Comparison of ENCODE assay signal across 8 cellular contexts in the genomic region with DNA sequence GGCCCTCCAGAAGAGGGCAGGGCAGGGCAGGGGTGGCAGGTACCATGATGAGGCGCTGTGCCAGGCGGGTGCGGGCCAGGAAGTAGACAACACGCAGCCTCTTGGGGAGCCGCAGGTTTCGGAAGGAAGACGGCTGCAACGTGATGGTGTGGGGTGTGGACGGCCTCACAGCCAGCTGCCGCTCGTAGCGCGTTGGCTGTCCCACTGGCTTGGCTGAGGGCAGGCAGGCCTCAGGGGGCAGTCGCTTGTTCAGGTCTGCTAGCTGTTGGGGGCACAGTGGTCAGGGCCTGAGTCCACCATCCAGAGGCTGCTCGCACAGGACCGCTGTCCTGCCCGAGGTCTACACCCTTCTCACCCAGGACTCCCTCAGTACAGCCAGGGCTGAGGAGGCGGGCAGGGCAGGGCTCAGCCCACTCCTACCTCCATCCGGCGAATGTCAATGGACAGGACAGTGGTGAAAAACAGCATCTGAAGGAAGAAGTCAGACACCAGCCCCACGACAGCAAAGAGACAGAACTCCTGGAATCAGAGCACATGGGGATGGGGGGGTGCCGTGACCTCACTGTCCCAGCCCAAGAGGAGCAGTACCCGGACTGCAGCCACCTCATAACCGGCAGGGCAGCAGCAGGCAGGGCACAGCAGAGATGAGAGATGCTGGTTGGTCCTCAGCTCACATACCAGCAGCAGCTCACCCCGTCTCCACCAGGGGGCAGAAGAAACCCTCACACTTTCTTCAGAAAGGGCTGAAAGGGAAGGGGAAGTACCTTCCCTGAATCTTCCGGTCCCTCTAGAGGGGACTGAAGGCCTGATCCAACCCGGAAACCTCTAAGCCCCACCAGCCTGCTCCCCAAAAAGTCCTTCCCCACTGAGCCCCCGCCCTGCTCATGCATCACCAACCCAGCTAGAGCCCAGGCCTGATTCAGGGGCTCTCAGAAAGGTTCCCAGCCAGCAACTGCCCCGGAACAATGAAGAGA. TPM values are rescaled to one million over a fixed set of nuclear protein-coding genes. Genes with fewer than 3 reads are reported as not detected.
DNase-seq lines count a peak whose midpoint lies in the region; ATAC-seq and TF ChIP-seq lines count a peak whose summit lies in the region.

No MANE protein-coding gene starts in this region.

- TF ChIP-seq CTCF in foreskin fibroblast (IDR thresholded peaks at IDR 0.05; ENCODE audit: low read depth, low read length): peak; percentile 94

- H3K4me1 Mint-ChIP-seq in IgD-negative memory B cell: peaks cover 7 to 15% (median 15%) of the 10 kb centered on the region in 3 donors

- H2BK120ac ChIP-seq in neuronal stem cell (ENCODE audit: low read depth, low read length): no peak overlapping the region

- peak overlapping the region; percentile 68 for H3K23ac ChIP-seq in neuronal stem cell (ENCODE audit: low read depth, low read length, poor library complexity)

- H3K9me3 ChIP-seq in neuronal stem cell (replicated peaks in 1 of 2; ENCODE audit: control insufficient read depth in 2 of 2, insufficient read depth in 1 of 2, low read depth in 1 of 2, low read length in 2 of 2): peaks cover 0 to 6% of the 10 kb centered on the region in 2 donors
- no peaks in the 10 kb centered on the region for H3K9me3 ChIP-seq in stomach smooth muscle (ENCODE audit: control insufficient read depth in 2 of 2, low read length in 2 of 2)

- no peak overlapping the region for H2BK15ac ChIP-seq in neuronal stem cell (ENCODE audit: low read length)

- H3K36me3 ChIP-seq in neuronal stem cell (replicated peaks in 1 of 2; ENCODE audit: control insufficient read depth in 2 of 2, insufficient read depth in 2 of 2, low read length in 2 of 2) (peaks cover 51 to 74% of the 10 kb centered on the region in 2 donors), stomach smooth muscle (ENCODE audit: control insufficient read depth in 2 of 2, insufficient read depth in 2 of 2, low read length in 2 of 2) (peaks cover 28 to 33% of the 10 kb centered on the region in 2 donors)

- peak overlapping the region; percentile 81 for H3K4ac ChIP-seq in neuronal stem cell (ENCODE audit: low read length)

- H3K27me3 Mint-ChIP-seq in IgD-negative memory B cell: no peaks in the 10 kb centered on the region

- H3K4me2 ChIP-seq in neuronal stem cell (ENCODE audit: insufficient read depth, low read length, poor library complexity, severe bottlenecking): no peak overlapping the region

- no CpG with 5 or more reads among the region's 29 CpGs for WGBS in neuronal stem cell (ENCODE audit: extremely low coverage in 2 of 2, insufficient read length in 2 of 2, insufficient replicate concordance in 1 of 2), 2 donors

- H3K4me3 Mint-ChIP-seq in IgD-negative memory B cell: peak overlapping the region; percentile 27 to 94 (median 76)

- peak overlapping the region; percentile 26 for H2BK5ac ChIP-seq in neuronal stem cell (ENCODE audit: low read length)

- H4K8ac ChIP-seq in neuronal stem cell (ENCODE audit: low read depth, low read length): no peak overlapping the region

- peak overlapping the region; percentile 82 for H2AFZ ChIP-seq in neuronal stem cell (ENCODE audit: low read length)

- H3K14ac ChIP-seq in neuronal stem cell (ENCODE audit: low read length): no peak overlapping the region

- H2BK12ac ChIP-seq in neuronal stem cell (ENCODE audit: low read length): peak overlapping the region; percentile 14

- H3K27ac Mint-ChIP-seq in IgD-negative memory B cell: peak overlapping the region; percentile 86 to 99 (median 97)

- H3K9me3 Mint-ChIP-seq in IgD-negative memory B cell: no peaks in the 10 kb centered on the region

- peak overlapping the region; percentile 67 for H3K18ac ChIP-seq in neuronal stem cell (ENCODE audit: low read length)

- H3K27me3 ChIP-seq in neuronal stem cell (ENCODE audit: control insufficient read depth in 3 of 3, insufficient read depth in 3 of 3, low read depth in 1 of 3, low read length in 3 of 3): no peaks in the 10 kb centered on the region
- no peaks in the 10 kb centered on the region for H3K27me3 ChIP-seq in stomach smooth muscle (ENCODE audit: control insufficient read depth in 1 of 2, insufficient read depth in 2 of 2, low read length in 2 of 2)

- no peak overlapping the region for H4K91ac ChIP-seq in neuronal stem cell (ENCODE audit: low read depth, low read length, poor library complexity)

- H3K79me1 ChIP-seq in neuronal stem cell (ENCODE audit: low read depth, low read length): peaks cover 12% of the 10 kb centered on the region

- peak; percentile 96 for DNase-seq in COLO829 (ENCODE audit: low spot score)
- DNase-seq in RPMI8226: peak; percentile 91
- DNase-seq in activated T-helper 9 cell treated with anti-CD3 and anti-CD28 coated beads, Interleukin-2, amount 50 U/mL, for 16 hours (ENCODE audit: low read depth): peak; percentile 75
- peak; percentile 84 to 94 for DNase-seq in foreskin fibroblast
- peak; percentile 89 for DNase-seq in neuronal stem cell (ENCODE audit: low spot score)

- H3K4me1 ChIP-seq in neuronal stem cell (ENCODE audit: control insufficient read depth in 2 of 2, insufficient read depth in 1 of 2, low read depth in 1 of 2, low read length in 2 of 2): peaks cover 2 to 3% of the 10 kb centered on the region in 2 donors
- peaks cover 12% of the 10 kb centered on the region for H3K4me1 ChIP-seq in stomach smooth muscle (ENCODE audit: control insufficient read depth, insufficient read depth, low read length)

- peak; percentile 60 for ATAC-seq in GM21367 (IDR thresholded peaks at IDR 0.05; ENCODE audit: unreplicated experiment)

- H3K36me3 Mint-ChIP-seq in IgD-negative memory B cell: peaks cover 3% of the 10 kb centered on the region

- peak overlapping the region; percentile 30 for H2AK5ac ChIP-seq in neuronal stem cell (ENCODE audit: low read depth, low read length)

- no peak overlapping the region for H3K4me3 ChIP-seq in foreskin fibroblast (ENCODE audit: low read depth in 1 of 2, low read length in 2 of 2)
- H3K4me3 ChIP-seq in neuronal stem cell (ENCODE audit: low read length in 2 of 2): no peak overlapping the region
- peak overlapping the region in 1 of 2 donors; percentile 44 for H3K4me3 ChIP-seq in stomach smooth muscle (ENCODE audit: low read length in 2 of 2)

- no peak overlapping the region for H3K27ac ChIP-seq in neuronal stem cell (replicated peaks; ENCODE audit: low read length)
- H3K27ac ChIP-seq in stomach smooth muscle (ENCODE audit: low read length): peak overlapping the region; percentile 62

- H3K9ac ChIP-seq in neuronal stem cell (ENCODE audit: low read depth, low read length, poor library complexity) (peak overlapping the region; percentile 80), stomach smooth muscle (ENCODE audit: low read length in 2 of 2) (peak overlapping the region; percentile 4 to 72)

RNA-seq across cellular contexts. Expression of a gene that starts 40.0 kb away (rescaled TPM):
- 5.0 TPM for polyA plus RNA-seq in IgD-negative memory B cell
- 16.8 TPM for polyA plus RNA-seq in neuronal stem cell (2013, experiment 1 of 2)
- 16.8 TPM for polyA plus RNA-seq in neuronal stem cell (2013, experiment 2 of 2)

RNA-seq across cellular contexts. Expression of a gene that starts 54.9 kb away (rescaled TPM):
- 38.7 TPM for polyA plus RNA-seq in IgD-negative memory B cell
- polyA plus RNA-seq in neuronal stem cell (2013, experiment 1 of 2): 48.0 TPM
- polyA plus RNA-seq in neuronal stem cell (2013, experiment 2 of 2): 48.5 TPM
